Comparison of ENCODE assay signal across 13 cellular contexts in the genomic region with DNA sequence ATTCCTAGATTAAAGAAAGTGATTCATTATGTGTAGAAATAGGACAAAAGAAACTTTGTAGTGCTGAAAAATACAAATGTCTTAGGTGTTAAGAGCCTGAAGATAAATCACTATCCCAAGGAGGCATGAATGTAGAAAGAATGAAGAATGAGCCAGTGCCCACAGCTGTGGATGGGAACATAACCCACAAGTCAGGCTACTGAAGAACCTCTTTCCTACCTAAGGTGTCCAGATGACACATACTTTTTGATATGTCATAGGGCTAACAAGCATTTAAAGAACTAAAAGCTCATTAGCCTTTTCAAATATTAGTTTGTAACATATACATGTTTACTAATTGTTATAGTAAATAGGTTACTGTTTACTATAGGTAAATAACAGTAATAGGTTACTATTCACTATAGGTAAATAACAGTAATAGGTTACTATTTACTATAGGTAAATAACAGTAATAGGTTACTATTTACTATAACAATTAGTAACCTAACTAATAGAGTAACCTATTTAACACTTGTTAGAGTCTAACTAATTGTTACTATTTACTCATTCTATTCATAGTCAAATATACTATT.
DNase-seq lines count a peak whose midpoint lies in the region; ATAC-seq and TF ChIP-seq lines count a peak whose summit lies in the region.
"Had no signal": no experiment of that assay in that cellular context is flagged by ENCODE, and none has a peak within 500 bp of the region (broad histone marks: within the 10 kb centered on the region; RNA-seq: fewer than 3 reads in every experiment).

No MANE protein-coding gene starts in this region.

- CTCF ChIA-PET in activated CD4-positive, alpha-beta memory T cell treated with anti-CD3 and anti-CD28 coated beads for 36 hours (lab: Charles Lee) = no interaction called here

- H3K36me3 Mint-ChIP-seq in naive thymus-derived CD8-positive, alpha-beta T cell = no peaks in the 10 kb centered on the region
- no peaks in the 10 kb centered on the region for H3K36me3 Mint-ChIP-seq in activated CD4-positive, alpha-beta memory T cell treated with anti-CD3 and anti-CD28 coated beads for 36 hours
- H3K36me3 Mint-ChIP-seq: CD4-positive, alpha-beta memory T cell had no signal

- peak; percentile 55 for ATAC-seq in GM19395 (IDR thresholded peaks at IDR 0.05; ENCODE audit: unreplicated experiment)
- ATAC-seq in naive thymus-derived CD8-positive, alpha-beta T cell = no peak
- ATAC-seq: A549, GM12878 had no signal

- intact Hi-C loops in activated CD4-positive, alpha-beta memory T cell treated with anti-CD3 and anti-CD28 coated beads for 36 hours (cut with micrococcal nuclease) = no loop called here

- TF ChIP-seq CTCF in GM20000 (IDR thresholded peaks at IDR 0.05; ENCODE audit: extremely low read depth, missing control alignments) = no peak

- H3K27me3 Mint-ChIP-seq in naive thymus-derived CD8-positive, alpha-beta T cell = no peaks in the 10 kb centered on the region
- no peaks in the 10 kb centered on the region for H3K27me3 Mint-ChIP-seq in activated CD4-positive, alpha-beta memory T cell treated with anti-CD3 and anti-CD28 coated beads for 36 hours
- H3K27me3 Mint-ChIP-seq: CD4-positive, alpha-beta memory T cell had no signal

- H3K27ac Mint-ChIP-seq in naive thymus-derived CD8-positive, alpha-beta T cell = no peak overlapping the region
- H3K27ac Mint-ChIP-seq in activated CD4-positive, alpha-beta memory T cell treated with anti-CD3 and anti-CD28 coated beads for 36 hours = no peak overlapping the region
- H3K27ac Mint-ChIP-seq: CD4-positive, alpha-beta memory T cell; HFFc6 had no signal

- H3K4me1 Mint-ChIP-seq in naive thymus-derived CD8-positive, alpha-beta T cell = no peaks in the 10 kb centered on the region
- H3K4me1 Mint-ChIP-seq in activated CD4-positive, alpha-beta memory T cell treated with anti-CD3 and anti-CD28 coated beads for 36 hours (ENCODE audit: low read depth) = no peaks in the 10 kb centered on the region
- H3K4me1 Mint-ChIP-seq: CD4-positive, alpha-beta memory T cell had no signal

- POLR2A ChIA-PET in naive thymus-derived CD8-positive, alpha-beta T cell (lab: Charles Lee) = no interaction called here
- POLR2A ChIA-PET in activated CD4-positive, alpha-beta memory T cell treated with anti-CD3 and anti-CD28 coated beads for 36 hours (lab: Charles Lee) = no interaction called here

- no peak overlapping the region for H3K4me3 Mint-ChIP-seq in naive thymus-derived CD8-positive, alpha-beta T cell
- no peak overlapping the region for H3K4me3 Mint-ChIP-seq in activated CD4-positive, alpha-beta memory T cell treated with anti-CD3 and anti-CD28 coated beads for 36 hours
- H3K4me3 Mint-ChIP-seq: CD4-positive, alpha-beta memory T cell; HFFc6 had no signal

- no peaks in the 10 kb centered on the region for H3K9me3 Mint-ChIP-seq in naive thymus-derived CD8-positive, alpha-beta T cell
- no peaks in the 10 kb centered on the region for H3K9me3 Mint-ChIP-seq in activated CD4-positive, alpha-beta memory T cell treated with anti-CD3 and anti-CD28 coated beads for 36 hours

- peak; percentile 2 for DNase-seq in DMS53 treated with DMSO at 0.1 percent for 48 hours (lab: John Stamatoyannopoulos, UW; ENCODE audit: unreplicated experiment)
- DNase-seq in NCI-H69 (lab: John Stamatoyannopoulos, UW) = peak; percentile 10
- DNase-seq in kidney tubule cell (ENCODE audit: low spot score) = peak; percentile 14
- no peak for DNase-seq in naive thymus-derived CD8-positive, alpha-beta T cell
- DNase-seq in GM20000 (ENCODE audit: low spot score) = no peak
- DNase-seq in activated CD4-positive, alpha-beta memory T cell treated with anti-CD3 and anti-CD28 coated beads for 36 hours = no peak
- DNase-seq: BE2C; CD4-positive, alpha-beta memory T cell; HCEC 1CT; HFFc6 had no signal

Comparison
In these comparisons a context has a peak if more than half of its experiments do, and no peak if none do; other contexts are left out.
1. DNase-seq: peak in DMS53 treated with DMSO at 0.1 percent for 48 hours (single experiment), NCI-H69 (single experiment) and kidney tubule cell (single experiment); none in naive thymus-derived CD8-positive, alpha-beta T cell (0 of 10), GM20000 (single experiment) and activated CD4-positive, alpha-beta memory T cell treated with anti-CD3 and anti-CD28 coated beads for 36 hours (single experiment).